In the genomic region with DNA sequence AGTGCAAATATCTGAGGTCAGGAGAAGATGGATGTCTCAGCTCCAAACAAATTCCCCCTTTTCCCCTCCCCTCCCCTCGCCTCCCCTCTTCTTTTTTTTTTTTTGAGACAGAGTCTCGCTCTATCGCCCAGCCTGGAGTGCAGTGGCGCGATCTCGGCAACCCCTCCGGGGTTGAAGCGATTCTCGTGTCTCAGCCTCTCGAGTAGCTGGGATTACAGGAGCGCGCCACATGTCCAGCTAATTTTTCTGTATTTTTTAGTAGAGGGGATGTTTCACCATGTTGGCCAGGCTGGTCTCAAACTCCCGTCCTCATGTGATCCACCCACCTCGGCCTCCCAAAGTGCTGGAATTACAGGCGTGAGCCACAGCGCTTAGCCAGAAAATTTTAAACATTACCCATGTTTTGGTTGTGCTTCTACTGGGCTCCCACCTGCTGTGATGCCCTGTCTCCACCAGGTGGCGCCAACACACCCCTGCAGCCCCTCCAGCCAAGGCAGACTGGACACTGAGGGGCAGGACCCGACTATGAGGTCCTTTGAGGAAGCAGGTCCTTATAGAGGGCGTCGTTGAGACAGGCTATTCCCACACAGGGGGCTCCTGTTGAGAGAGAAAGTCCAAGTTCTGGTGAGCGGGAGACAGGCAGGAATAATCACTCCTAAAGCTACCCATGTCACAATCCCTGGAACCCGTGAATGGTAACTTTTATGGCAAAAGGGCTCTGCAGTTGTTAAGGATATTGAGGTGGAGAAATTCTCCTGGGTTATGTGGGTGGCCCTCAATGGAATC, we compare ENCODE assay signal across 8 cellular contexts. TPM values are rescaled to one million over a fixed set of nuclear protein-coding genes. Genes with fewer than 3 reads are reported as not detected.
DNase-seq lines count a peak whose midpoint lies in the region; ATAC-seq and TF ChIP-seq lines count a peak whose summit lies in the region.

No MANE protein-coding gene starts in this region.

- H3K36me3 Mint-ChIP-seq in activated CD4-positive, alpha-beta T cell treated with anti-CD3 and anti-CD28 coated beads for 36 hours (ENCODE audit: low read depth): no peaks in the 10 kb centered on the region

- H3K27ac ChIP-seq in GM23248: no peak overlapping the region

- CTCF ChIA-PET in activated CD4-positive, alpha-beta T cell treated with anti-CD3 and anti-CD28 coated beads for 36 hours (lab: Charles Lee): interaction anchor here (0.6 to 8.3 kb wide), 41 partner anchors 8 to 1182 kb away, joined by 3 to 120 read pairs (median 5); partner anchors contain the start of genes B3GNT8, CEACAM21 and DMAC2

- intact Hi-C loops in activated CD4-positive, alpha-beta T cell treated with anti-CD3 and anti-CD28 coated beads for 36 hours (cut with DNase I, micrococcal nuclease): loop anchor here (1.0 to 5.0 kb wide), 8 partner anchors 73 to 148 kb away; no protein-coding TSS in a partner anchor
- intact Hi-C loops in left colon (cut with DNase I, micrococcal nuclease): no loop called here

- 2% methylated on average over 21 to 22 of the region's 22 CpGs for WGBS in GM23248 (ENCODE audit: low coverage in 1 of 2, low lambda C conversion rate in 2 of 2, missing lambda C conversion rate in 2 of 2), 2 experiments

- H3K27ac Mint-ChIP-seq in activated CD4-positive, alpha-beta T cell treated with anti-CD3 and anti-CD28 coated beads for 36 hours: no peak overlapping the region

- no peaks in the 10 kb centered on the region for H3K9me2 ChIP-seq in GM23248 (ENCODE audit: insufficient read depth)

- H3K4me3 ChIP-seq in BE2C (ENCODE audit: low read depth, low read length) (peak overlapping the region; percentile 41), GM23248 (peak overlapping the region; percentile 69), choroid plexus epithelial cell (ENCODE audit: low read depth, low read length) (peak overlapping the region; percentile 32)

- H3K36me3 ChIP-seq in BE2C (no peaks in the 10 kb centered on the region), GM23248 (ENCODE audit: low read depth) (no peaks in the 10 kb centered on the region)

- peak overlapping the region; percentile 87 for H3K4me2 ChIP-seq in GM23248 (ENCODE audit: unreplicated experiment)

- TF ChIP-seq CTCF in BE2C (IDR thresholded peaks at IDR 0.05; ENCODE audit: low read depth, low read length) (peak; percentile 99), choroid plexus epithelial cell (conservative IDR thresholded peaks at IDR 0.05; ENCODE audit: low read depth, low read length) (peak; percentile 97)

- POLR2A ChIA-PET in activated CD4-positive, alpha-beta T cell treated with anti-CD3 and anti-CD28 coated beads for 36 hours (lab: Charles Lee): interaction anchor here (0.6 to 1.7 kb wide), 3 partner anchors 10 to 240 kb away, joined by 4 to 5 read pairs (median 5); partner anchors contain the start of gene DMAC2

- peaks cover 37% of the 10 kb centered on the region for H3K27me3 ChIP-seq in BE2C
- peaks cover 15% of the 10 kb centered on the region; the same call in 1 of the 2 replicates for H3K27me3 ChIP-seq in GM23248 (replicated peaks; ENCODE audit: insufficient read depth)

- H3F3A ChIP-seq in GM23248 (ENCODE audit: insufficient read depth): no peaks in the 10 kb centered on the region

- peak overlapping the region; percentile 51 for H3K9ac ChIP-seq in GM23248

- in situ Hi-C loops in GM23248 (cut with MboI): no loop called here

- peak; percentile 74 for DNase-seq in BE2C
- DNase-seq in GM23248: peak; percentile 68
- DNase-seq in NCI-H345 treated with DMSO at 0.1 percent for 48 hours (lab: John Stamatoyannopoulos, UW; ENCODE audit: unreplicated experiment): peak; percentile 7
- DNase-seq in activated CD4-positive, alpha-beta T cell treated with anti-CD3 and anti-CD28 coated beads for 36 hours: peak; percentile 85
- peak; percentile 73 for DNase-seq in choroid plexus epithelial cell (ENCODE audit: low read depth)
- peak; percentile 52 to 65 for DNase-seq in left colon
- DNase-seq in stimulated activated CD4-positive, alpha-beta T cell treated with anti-CD3 and anti-CD28 coated beads, Interleukin-4, amount 100 ng/mL, for 4 hours: peak; percentile 56 to 66

- no peaks in the 10 kb centered on the region for H4K20me1 ChIP-seq in GM23248 (ENCODE audit: insufficient read depth)

- peaks cover 11% of the 10 kb centered on the region for H3K4me1 Mint-ChIP-seq in activated CD4-positive, alpha-beta T cell treated with anti-CD3 and anti-CD28 coated beads for 36 hours

- peaks cover 12% of the 10 kb centered on the region for H3K27me3 Mint-ChIP-seq in activated CD4-positive, alpha-beta T cell treated with anti-CD3 and anti-CD28 coated beads for 36 hours

- H3K79me2 ChIP-seq in GM23248 (ENCODE audit: insufficient read depth): no peaks in the 10 kb centered on the region

- H3K9me3 Mint-ChIP-seq in activated CD4-positive, alpha-beta T cell treated with anti-CD3 and anti-CD28 coated beads for 36 hours (ENCODE audit: low read depth): no peaks in the 10 kb centered on the region

- no peaks in the 10 kb centered on the region for H3K4me1 ChIP-seq in BE2C
- no peaks in the 10 kb centered on the region for H3K4me1 ChIP-seq in GM23248 (ENCODE audit: insufficient read depth)

- peak; percentile 93 for ATAC-seq in activated CD4-positive, alpha-beta T cell treated with anti-CD3 and anti-CD28 coated beads for 36 hours
- ATAC-seq in left colon (peak; percentile 79), GM21423 (IDR thresholded peaks at IDR 0.05; ENCODE audit: unreplicated experiment) (no peak)

- H3K4me3 Mint-ChIP-seq in activated CD4-positive, alpha-beta T cell treated with anti-CD3 and anti-CD28 coated beads for 36 hours: peak overlapping the region; percentile 70

- no peaks in the 10 kb centered on the region for H3K9me3 ChIP-seq in BE2C
- H3K9me3 ChIP-seq in GM23248 (ENCODE audit: low read depth): no peaks in the 10 kb centered on the region

- peak overlapping the region; percentile 82 for H2AFZ ChIP-seq in GM23248

RNA-seq across cellular contexts. Expression of gene ERICH4, which starts 6.3 kb away (rescaled TPM):
- 0.46 TPM for polyA plus RNA-seq in BE2C (2012; ENCODE audit: insufficient read depth, insufficient read length, low read depth)
- not detected in 2 replicates for total RNA-seq in GM23248 (2014; rRNA removed; shearing (Covaris generic))
- not detected in 2 replicates for polyA plus RNA-seq in GM23248 (2016; fragmentation: Nextera tagmentation; extraction: Ambion mirVana)
- not detected for total RNA-seq in activated CD4-positive, alpha-beta T cell treated with anti-CD3 and anti-CD28 coated beads for 36 hours
- not detected for total RNA-seq in left colon

RNA-seq across cellular contexts. Expression of gene DMAC2, which starts 9.6 kb away (rescaled TPM):
- polyA plus RNA-seq in BE2C (2012; ENCODE audit: insufficient read depth, insufficient read length, low read depth): 144 TPM
- 52.9 and 72.8 TPM in 2 replicates for total RNA-seq in GM23248 (2014; rRNA removed; shearing (Covaris generic))
- 49.2 and 50.6 TPM in 2 replicates for polyA plus RNA-seq in GM23248 (2016; fragmentation: Nextera tagmentation; extraction: Ambion mirVana)
- total RNA-seq in activated CD4-positive, alpha-beta T cell treated with anti-CD3 and anti-CD28 coated beads for 36 hours: 10 to 100 TPM; 52.5 to 66.3 TPM
- total RNA-seq in left colon: 10 to 100 TPM; 43.6 to 48.9 TPM

RNA-seq across cellular contexts. Expression of gene B3GNT8, which starts 22.1 kb away (rescaled TPM):
- 14.8 TPM for polyA plus RNA-seq in BE2C (2012; ENCODE audit: insufficient read depth, insufficient read length, low read depth)
- total RNA-seq in GM23248 (2014; rRNA removed; shearing (Covaris generic)): 5.0 and 5.9 TPM in 2 replicates
- 2.3 and 3.1 TPM in 2 replicates for polyA plus RNA-seq in GM23248 (2016; fragmentation: Nextera tagmentation; extraction: Ambion mirVana)
- under 1 TPM in 1 of 2 experiments, not detected in 1; 0.41 TPM for total RNA-seq in activated CD4-positive, alpha-beta T cell treated with anti-CD3 and anti-CD28 coated beads for 36 hours
- total RNA-seq in left colon: 10 to 100 TPM; 28.7 to 94.9 TPM

RNA-seq across cellular contexts. Expression of gene BCKDHA, which starts 51.7 kb away (rescaled TPM):
- 274 TPM for polyA plus RNA-seq in BE2C (2012; ENCODE audit: insufficient read depth, insufficient read length, low read depth)
- 26.8 and 51.0 TPM in 2 replicates for total RNA-seq in GM23248 (2014; rRNA removed; shearing (Covaris generic))
- polyA plus RNA-seq in GM23248 (2016; fragmentation: Nextera tagmentation; extraction: Ambion mirVana): 29.4 and 32.0 TPM in 2 replicates
- 10 to 100 TPM; 14.5 to 25.4 TPM for total RNA-seq in activated CD4-positive, alpha-beta T cell treated with anti-CD3 and anti-CD28 coated beads for 36 hours
- 10 to 100 TPM; 17.3 to 20.4 TPM for total RNA-seq in left colon

RNA-seq across cellular contexts. Expression of gene EXOSC5, which starts 52.1 kb away (rescaled TPM):
- 398 TPM for polyA plus RNA-seq in BE2C (2012; ENCODE audit: insufficient read depth, insufficient read length, low read depth)
- total RNA-seq in GM23248 (2014; rRNA removed; shearing (Covaris generic)): 20.7 and 21.4 TPM in 2 replicates
- polyA plus RNA-seq in GM23248 (2016; fragmentation: Nextera tagmentation; extraction: Ambion mirVana): 26.4 and 29.4 TPM in 2 replicates
- 10 to 100 TPM; 32.7 to 47.8 TPM for total RNA-seq in activated CD4-positive, alpha-beta T cell treated with anti-CD3 and anti-CD28 coated beads for 36 hours
- total RNA-seq in left colon: 10 to 100 TPM; 11.8 to 12.7 TPM

Comparison
In these comparisons a context has a peak if more than half of its experiments do, and no peak if none do; other contexts are left out.
1. DNase-seq: peak in every context shown above with its lines; median percentile 85 in activated CD4-positive, alpha-beta T cell treated with anti-CD3 and anti-CD28 coated beads for 36 hours; 74 in BE2C; 73 in choroid plexus epithelial cell; 68 in GM23248; 61 in stimulated activated CD4-positive, alpha-beta T cell treated with anti-CD3 and anti-CD28 coated beads, Interleukin-4, amount 100 ng/mL, for 4 hours; 58 in left colon; 7 in NCI-H345 treated with DMSO at 0.1 percent for 48 hours.
2. intact Hi-C loops: an anchor here in activated CD4-positive, alpha-beta T cell treated with anti-CD3 and anti-CD28 coated beads for 36 hours (1.0 to 5.0 kb wide); none called in left colon.